In genomic region chr11:95831198-95831883, GRCh38 we compare ENCODE assay signal across 10 cellular contexts. TPM values are rescaled to one million over a fixed set of nuclear protein-coding genes. Genes with fewer than 3 reads are reported as not detected.
DNase-seq lines count a peak whose midpoint lies in the region; ATAC-seq and TF ChIP-seq lines count a peak whose summit lies in the region.
"Had no signal": no experiment of that assay in that cellular context is flagged by ENCODE, and none has a peak within 500 bp of the region (broad histone marks: within the 10 kb centered on the region; RNA-seq: fewer than 3 reads in every experiment).

No MANE protein-coding gene starts in this region.

- POLR2A ChIA-PET in WTC11 (lab: Charles Lee), result no interaction called here

- no peaks in the 10 kb centered on the region for H4K20me1 ChIP-seq in osteoblast (ENCODE audit: insufficient read depth, low read length)

- TF ChIP-seq CTCF in osteoblast (IDR thresholded peaks at IDR 0.05; ENCODE audit: extremely low read depth, low read depth, low read length) (no peak), WTC11 (IDR thresholded peaks at IDR 0.05) (no peak)

- H3K27me3 ChIP-seq in osteoblast (ENCODE audit: insufficient read depth, low read length), result no peaks in the 10 kb centered on the region
- H3K27me3 ChIP-seq: dorsolateral prefrontal cortex had no signal

- peak overlapping the region; percentile 42 for H3K27ac ChIP-seq in osteoblast (ENCODE audit: low read depth, low read length)

- H3K27me3 Mint-ChIP-seq in WTC11 (ENCODE audit: low read depth), result no peaks in the 10 kb centered on the region

- peaks cover 36% of the 10 kb centered on the region for H3K36me3 ChIP-seq in osteoblast (ENCODE audit: insufficient read depth, low read length)

- H3K9me3 Mint-ChIP-seq in WTC11, result no peaks in the 10 kb centered on the region

- DNase-seq in EL (peak; percentile 90), NCI-H226 (peak; percentile 77), dedifferentiated amniotic fluid mesenchymal stem cell (ENCODE audit: extremely low spot score) (peak; percentile 57), osteoblast (ENCODE audit: insufficient read length, low spot score, missing footprints) (no peak), WTC11 (ENCODE audit: low spot score) (no peak), RPMI8226 (no peak)
- no peak for DNase-seq in stimulated activated naive CD4-positive, alpha-beta T cell treated with Interleukin-2 at 50 U/mL for 16 hours (lab: John Stamatoyannopoulos, UW)
- DNase-seq: dorsolateral prefrontal cortex, KBM-7 had no signal

- H3K4me1 Mint-ChIP-seq in WTC11, result no peaks in the 10 kb centered on the region

- H3K36me3 Mint-ChIP-seq in WTC11, result peaks cover 47% of the 10 kb centered on the region

- H3K9me3 ChIP-seq in osteoblast (ENCODE audit: low read depth, low read length), result no peaks in the 10 kb centered on the region

- H3K79me2 ChIP-seq in osteoblast (ENCODE audit: insufficient read depth, low read length), result no peaks in the 10 kb centered on the region

- H3K4me3 ChIP-seq in osteoblast (ENCODE audit: insufficient read depth, low read length), result no peak overlapping the region
- H3K4me3 ChIP-seq: dorsolateral prefrontal cortex had no signal

- no peak overlapping the region for H3K27ac Mint-ChIP-seq in WTC11

- ATAC-seq in HG03196 (IDR thresholded peaks at IDR 0.05; ENCODE audit: unreplicated experiment) (no peak), WTC11 (no peak)

- no peak overlapping the region for H3K4me3 Mint-ChIP-seq in WTC11

- peaks cover 29% of the 10 kb centered on the region for H3K4me1 ChIP-seq in osteoblast (ENCODE audit: insufficient read depth, low read length)

- CTCF ChIA-PET in WTC11 (lab: Charles Lee), result no interaction called here

- no peak overlapping the region for H3K4me2 ChIP-seq in osteoblast (ENCODE audit: insufficient read depth, low read length)

- no peak overlapping the region for H2AFZ ChIP-seq in osteoblast (ENCODE audit: low read length)

TF ChIP-seq in WTC11, 78 proteins besides CTCF, POLR2A, EP300 and RAD21:
- TF ChIP-seq ZNF512 (CRISPR knock-in tag; IDR thresholded peaks at IDR 0.05; ENCODE audit: borderline replicate concordance) (no peak), SOX15 (CRISPR knock-in tag; IDR thresholded peaks at IDR 0.05) (no peak), ZSCAN18 (CRISPR knock-in tag; IDR thresholded peaks at IDR 0.05) (no peak), ZNF425 (CRISPR knock-in tag; conservative IDR thresholded peaks at IDR 0.05) (no peak), CREM (CRISPR knock-in tag; IDR thresholded peaks at IDR 0.05) (no peak), IRF2 (CRISPR knock-in tag; IDR thresholded peaks at IDR 0.05; ENCODE audit: borderline replicate concordance, low read depth) (no peak), PRDM15 (CRISPR knock-in tag; IDR thresholded peaks at IDR 0.05) (no peak), ESRRA (CRISPR knock-in tag; IDR thresholded peaks at IDR 0.05; ENCODE audit: borderline replicate concordance) (no peak), ERG (CRISPR knock-in tag; IDR thresholded peaks at IDR 0.05) (no peak)

RNA-seq across cellular contexts. Expression of gene CEP57, which starts 41.0 kb away (rescaled TPM):
- total RNA-seq in osteoblast (42.7 and 51.9 TPM in 2 replicates), WTC11 (2021) (67.6 to 70.7 TPM (median 70.2 TPM) in 3 replicates)

RNA-seq across cellular contexts. Expression of gene FAM76B, which starts 41.8 kb away (rescaled TPM):
- 26.8 and 37.1 TPM in 2 replicates for total RNA-seq in osteoblast
- 30.0 to 32.0 TPM (median 30.0 TPM) in 3 replicates for total RNA-seq in WTC11 (2021)

Comparison
In these comparisons a context has a peak if more than half of its experiments do, and no peak if none do; other contexts are left out.
1. DNase-seq: peak in EL (single experiment), NCI-H226 (single experiment) and dedifferentiated amniotic fluid mesenchymal stem cell (single experiment); none in osteoblast (single experiment), stimulated activated naive CD4-positive, alpha-beta T cell treated with Interleukin-2 at 50 U/mL for 16 hours (single experiment), WTC11 (single experiment) and RPMI8226 (single experiment).